In genomic region chr10:80133221-80133620, GRCh38 we compare ENCODE assay signal across 11 cellular contexts. TPM values are rescaled to one million over a fixed set of nuclear protein-coding genes. Genes with fewer than 3 reads are reported as not detected.
DNase-seq lines count a peak whose midpoint lies in the region; ATAC-seq and TF ChIP-seq lines count a peak whose summit lies in the region.
"Had no signal": no experiment of that assay in that cellular context is flagged by ENCODE, and none has a peak within 500 bp of the region (broad histone marks: within the 10 kb centered on the region; RNA-seq: fewer than 3 reads in every experiment).

No MANE protein-coding gene starts in this region.

- BruUV-seq in MCF 10A (replicated peaks; lab: Mats Ljungman, UMichigan) = no TSS peak

- H3K36me3 ChIP-seq in GM23248 (ENCODE audit: low read depth) (no peaks in the 10 kb centered on the region), gastrocnemius medialis (no peaks in the 10 kb centered on the region)

- H3K4me1 Mint-ChIP-seq in MCF 10A (ENCODE audit: insufficient read depth, unreplicated experiment) = peaks cover 11% of the 10 kb centered on the region

- in situ Hi-C loops in GM23248 (cut with MboI) (no loop called here), gastrocnemius medialis (cut with MboI; ENCODE audit: low sequenced_read_pairs in 4 of 4) (no loop called here)

- H3K36me3 Mint-ChIP-seq in MCF 10A (ENCODE audit: insufficient read depth, unreplicated experiment) = no peaks in the 10 kb centered on the region

- POLR2A ChIA-PET in MCF 10A (lab: Yijun Ruan, JAX) = interaction anchor here (0.9 kb wide), 1 partner anchor 10 kb away, joined by 3 read pairs; no protein-coding TSS in a partner anchor

- TF ChIP-seq CTCF in MCF 10A (IDR thresholded peaks at IDR 0.05; ENCODE audit: unreplicated experiment) = no peak
- no peak for TF ChIP-seq CTCF in gastrocnemius medialis (IDR thresholded peaks at IDR 0.05 in 4 of 5, conservative IDR thresholded peaks at IDR 0.05 in 1 of 5)

- intact Hi-C loops in MCF 10A (cut with micrococcal nuclease) = loop anchor here (1.0 kb wide), 1 partner anchor 71 kb away; no protein-coding TSS in a partner anchor
- intact Hi-C loops in gastrocnemius medialis (cut with DNase I; ENCODE audit: low total_unique reads) = no loop called here

- peak overlapping the region; percentile 78 for H3K27ac ChIP-seq in GM23248
- peak overlapping the region; percentile 50 to 83 (median 70) for H3K27ac ChIP-seq in gastrocnemius medialis

- CTCF ChIA-PET in MCF 10A (lab: Yijun Ruan, JAX) = interaction anchor here (0.6 to 1.3 kb wide), 4 partner anchors 10 to 128 kb away, joined by 3 to 5 read pairs (median 4); no protein-coding TSS in a partner anchor

- H3K4me2 ChIP-seq in GM23248 (ENCODE audit: unreplicated experiment) = peak overlapping the region; percentile 100

- peak overlapping the region; percentile 17 for H3K4me3 Mint-ChIP-seq in MCF 10A (ENCODE audit: unreplicated experiment)

- ATAC-seq in gastrocnemius medialis (peak; percentile 39 to 46), GM21367 (IDR thresholded peaks at IDR 0.05; ENCODE audit: unreplicated experiment) (no peak)

- DNase-seq in GM23248 (peak; percentile 76), MCF 10A (ENCODE audit: unreplicated experiment) (no peak), hepatic stellate cell (ENCODE audit: low spot score) (peak; percentile 62), gastrocnemius medialis (peak in 1 of 2 donors; percentile 65), pons (ENCODE audit: low spot score) (no peak), Kasumi-1 (lab: John Stamatoyannopoulos, UW) (no peak), cortex of kidney (lab: John Stamatoyannopoulos, UW) (no peak)
- DNase-seq: DND-41 had no signal

- peak overlapping the region; percentile 84 for H3K4me3 ChIP-seq in GM23248
- peak overlapping the region; percentile 42 to 58 (median 54) for H3K4me3 ChIP-seq in gastrocnemius medialis

- no peaks in the 10 kb centered on the region for H3K9me3 Mint-ChIP-seq in MCF 10A (ENCODE audit: unreplicated experiment)

- TF ChIP-seq POLR2A in gastrocnemius medialis (IDR thresholded peaks at IDR 0.05) = peak in 1 of 2 donors; percentile 42

- peak overlapping the region; percentile 94 for H3K9ac ChIP-seq in GM23248

- no peak overlapping the region for H3K27ac Mint-ChIP-seq in MCF 10A (ENCODE audit: low read depth, unreplicated experiment)

- H3K27me3 Mint-ChIP-seq in MCF 10A (ENCODE audit: insufficient read depth, unreplicated experiment) = peaks cover 14% of the 10 kb centered on the region

- no peaks in the 10 kb centered on the region for H4K20me1 ChIP-seq in GM23248 (ENCODE audit: insufficient read depth)

- peaks cover 46% of the 10 kb centered on the region for H3K4me1 ChIP-seq in GM23248 (ENCODE audit: insufficient read depth)
- H3K4me1 ChIP-seq in gastrocnemius medialis = peaks cover 0 to 20% of the 10 kb centered on the region in 2 donors

- 2 to 4% methylated on average over 5 to 6 of the region's 6 CpGs for WGBS in GM23248 (ENCODE audit: low coverage in 1 of 2, low lambda C conversion rate in 2 of 2, missing lambda C conversion rate in 2 of 2), 2 experiments

- H3F3A ChIP-seq in GM23248 (ENCODE audit: insufficient read depth) = peaks cover 25% of the 10 kb centered on the region

- H3K27me3 ChIP-seq in GM23248 (replicated peaks; ENCODE audit: insufficient read depth) (no peaks in the 10 kb centered on the region), gastrocnemius medialis (peaks cover 0 to 18% (median 17%) of the 10 kb centered on the region in 3 donors)

- peak overlapping the region; percentile 79 for H2AFZ ChIP-seq in GM23248

- H3K9me3 ChIP-seq in GM23248 (ENCODE audit: low read depth) = no peaks in the 10 kb centered on the region
- no peaks in the 10 kb centered on the region for H3K9me3 ChIP-seq in gastrocnemius medialis

- H3K9me2 ChIP-seq in GM23248 (ENCODE audit: insufficient read depth) = no peaks in the 10 kb centered on the region

- peaks cover 10% of the 10 kb centered on the region for H3K79me2 ChIP-seq in GM23248 (ENCODE audit: insufficient read depth)

RNA-seq across cellular contexts. Expression of gene PLAC9, which starts 0.7 kb away (rescaled TPM):
- total RNA-seq in GM23248 (2014; rRNA removed; shearing (Covaris generic)) = 8.8 and 19.6 TPM in 2 replicates
- polyA plus RNA-seq in GM23248 (2016; fragmentation: Nextera tagmentation; extraction: Ambion mirVana) = 117 and 118 TPM in 2 replicates
- 0.93 and 1.0 TPM in 2 replicates for total RNA-seq in MCF 10A (2022)
- 10 to 100 TPM in 1 of 4 donors, 1 to 10 TPM in 3; 4.6 to 16.1 (median 6.9) TPM for total RNA-seq in gastrocnemius medialis
- total RNA-seq: HT1080, mononuclear cell had no signal

RNA-seq across cellular contexts. Expression of gene TMEM254, which starts 54.8 kb away (rescaled TPM):
- 14.4 and 18.4 TPM in 2 replicates for total RNA-seq in GM23248 (2014; rRNA removed; shearing (Covaris generic))
- 38.4 and 39.2 TPM in 2 replicates for polyA plus RNA-seq in GM23248 (2016; fragmentation: Nextera tagmentation; extraction: Ambion mirVana)
- total RNA-seq in MCF 10A (2022) (24.7 and 31.6 TPM in 2 replicates), gastrocnemius medialis (1 to 10 TPM in 3 of 4 donors, under 1 TPM in 1; 0.73 to 7.4 (median 4.8) TPM)

Comparison
In these comparisons a context has a peak if more than half of its experiments do, and no peak if none do; other contexts are left out.
1. DNase-seq: peak in GM23248 (single experiment) and hepatic stellate cell (single experiment); none in MCF 10A (single experiment), pons (single experiment), Kasumi-1 (0 of 2) and cortex of kidney (single experiment).